In genomic region chr19:49658566-49659442, GRCh38 we compare ENCODE assay signal across 3 cellular contexts.
"Had no signal": no experiment of that assay in that cellular context is flagged by ENCODE, and none has a peak within 500 bp of the region (broad histone marks: within the 10 kb centered on the region; RNA-seq: fewer than 3 reads in every experiment).

No MANE protein-coding gene starts in this region.

- H3K4me3 ChIP-seq: lung had no signal

- DNase-seq: activated CD4-positive, alpha-beta T cell treated with anti-CD3 and anti-CD28 coated beads for 1 hour; trophoblast cell had no signal
